Comparison of ENCODE assay signal across 2 cellular contexts in genomic region chr1:213381572-213382084, GRCh38.
TF ChIP-seq lines count a peak whose summit lies in the region.

No MANE protein-coding gene starts in this region.

TF ChIP-seq in HEK293, 187 proteins besides CTCF, POLR2A, EP300 and RAD21 (continues in another document):
- TF ChIP-seq OSR2 (tag by site-specific recombination; IDR thresholded peaks at IDR 0.05) = 0 out of 2 replicates have a peak, but pooled peaks have one; percentile 16
- peak; percentile 58 for TF ChIP-seq ZIC2 (tag by site-specific recombination; IDR thresholded peaks at IDR 0.05)
- TF ChIP-seq ZBTB26 (tag by site-specific recombination; optimal IDR thresholded peaks at IDR 0.05) = no peak
- TF ChIP-seq ZNF155 (tag by site-specific recombination; IDR thresholded peaks at IDR 0.05) = no peak
- no peak for TF ChIP-seq ZNF416 (tag by site-specific recombination; IDR thresholded peaks at IDR 0.05)
- no peak for TF ChIP-seq ZBTB1 (tag by site-specific recombination; IDR thresholded peaks at IDR 0.05)
- TF ChIP-seq ZSCAN4 (tag by site-specific recombination; IDR thresholded peaks at IDR 0.05) = peak; percentile 60; the same call in 1 of the 2 replicates
- TF ChIP-seq ZNF670 (tag by site-specific recombination; IDR thresholded peaks at IDR 0.05; ENCODE audit: low read depth) = no peak
- TF ChIP-seq IKZF3 (tag by site-specific recombination; IDR thresholded peaks at IDR 0.05) = no peak
- TF ChIP-seq KLF9 (tag by site-specific recombination; IDR thresholded peaks at IDR 0.05; ENCODE audit: low read depth) = no peak
- no peak for TF ChIP-seq ZNF610 (tag by site-specific recombination; IDR thresholded peaks at IDR 0.05; ENCODE audit: borderline replicate concordance)
- TF ChIP-seq ZNF362 (tag by site-specific recombination; IDR thresholded peaks at IDR 0.05) = no peak
- 0 out of 2 replicates have a peak, but pooled peaks have one; percentile 45 for TF ChIP-seq RBAK (tag by site-specific recombination; IDR thresholded peaks at IDR 0.05)
- no peak for TF ChIP-seq ZNF837 (tag by site-specific recombination; IDR thresholded peaks at IDR 0.05)
- no peak for TF ChIP-seq ZNF701 (tag by site-specific recombination; IDR thresholded peaks at IDR 0.05)
- no peak for TF ChIP-seq ZFP37 (tag by site-specific recombination; IDR thresholded peaks at IDR 0.05)
- TF ChIP-seq ZNF350 (tag by site-specific recombination; IDR thresholded peaks at IDR 0.05) = no peak
- no peak for TF ChIP-seq ZNF394 (tag by site-specific recombination; IDR thresholded peaks at IDR 0.05; ENCODE audit: borderline replicate concordance)
- TF ChIP-seq ZNF146 (tag by site-specific recombination; IDR thresholded peaks at IDR 0.05) = no peak
- TF ChIP-seq ZNF24 (tag by site-specific recombination; IDR thresholded peaks at IDR 0.05) = no peak
- no peak for TF ChIP-seq ZNF280D (tag by site-specific recombination; IDR thresholded peaks at IDR 0.05)
- no peak for TF ChIP-seq YY2 (tag by site-specific recombination; IDR thresholded peaks at IDR 0.05)
- no peak for TF ChIP-seq BCL11B (tag by site-specific recombination; IDR thresholded peaks at IDR 0.05; ENCODE audit: low read depth)
- no peak for TF ChIP-seq ZNF677 (tag by site-specific recombination; IDR thresholded peaks at IDR 0.05)
- no peak for TF ChIP-seq ATF2 (tag by site-specific recombination; IDR thresholded peaks at IDR 0.05; ENCODE audit: low read depth)
- no peak for TF ChIP-seq ZNF239 (tag by site-specific recombination; IDR thresholded peaks at IDR 0.05)

TF ChIP-seq in H1, 55 proteins besides CTCF, POLR2A, EP300 and RAD21:
- TF ChIP-seq SP4 (IDR thresholded peaks at IDR 0.05; ENCODE audit: low read length) = no peak
- TF ChIP-seq HDAC2 (IDR thresholded peaks at IDR 0.05; ENCODE audit: borderline replicate concordance in 1 of 2, low read depth in 2 of 2, low read length in 2 of 2) = no peak
- TF ChIP-seq GABPA (IDR thresholded peaks at IDR 0.05; ENCODE audit: borderline replicate concordance, insufficient read depth, low read length) = no peak
- TF ChIP-seq RNF2 (IDR thresholded peaks at IDR 0.05; ENCODE audit: borderline replicate concordance, low read depth, low read length, missing control alignments, poor library complexity, severe bottlenecking) = no peak
- no peak for TF ChIP-seq RFX5 (IDR thresholded peaks at IDR 0.05; ENCODE audit: borderline replicate concordance, low read depth, low read length)
- TF ChIP-seq EZH2 (IDR thresholded peaks at IDR 0.05; ENCODE audit: low read depth, low read length, severe bottlenecking) = no peak
- TF ChIP-seq E2F6 (IDR thresholded peaks at IDR 0.05) = no peak
- TF ChIP-seq TBP (IDR thresholded peaks at IDR 0.05; ENCODE audit: low read depth, low read length) = no peak
- TF ChIP-seq CBX8 (IDR thresholded peaks at IDR 0.05; ENCODE audit: borderline replicate concordance, low read depth, low read length) = no peak
- TF ChIP-seq HDAC6 (IDR thresholded peaks at IDR 0.05; ENCODE audit: low read depth, low read length) = no peak
- no peak for TF ChIP-seq SAP30 (IDR thresholded peaks at IDR 0.05; ENCODE audit: insufficient read depth, insufficient replicate concordance, low read length)
- no peak for TF ChIP-seq MAFK (IDR thresholded peaks at IDR 0.05; ENCODE audit: low read depth, low read length)
- TF ChIP-seq ZNF274 (IDR thresholded peaks at IDR 0.05; ENCODE audit: borderline replicate concordance, extremely low read depth, low read length) = no peak
- TF ChIP-seq BRCA1 (IDR thresholded peaks at IDR 0.05; ENCODE audit: low read depth, low read length) = no peak
- TF ChIP-seq JUN (IDR thresholded peaks at IDR 0.05; ENCODE audit: low read depth, low read length) = no peak
